22 cellular contexts compared by ENCODE assay signal in the genomic region with DNA sequence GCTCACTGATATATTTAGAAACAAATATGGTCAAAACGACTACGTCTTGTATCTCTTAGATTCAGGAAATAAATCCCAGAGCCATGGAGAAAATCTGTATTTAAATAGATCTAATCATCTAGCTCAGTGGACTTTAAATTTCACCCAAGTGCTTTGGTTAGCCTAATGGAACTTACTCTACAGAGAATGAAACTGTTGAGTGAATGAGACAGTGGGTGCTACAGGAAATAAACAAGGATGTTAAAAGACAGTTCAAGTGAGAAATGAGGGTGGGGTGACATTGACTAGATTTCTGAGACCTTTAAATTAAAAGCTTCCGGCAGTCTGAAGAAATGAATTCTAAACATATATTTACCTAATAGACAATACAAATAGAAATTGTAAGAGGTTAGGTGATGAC.
"Had no signal": no experiment of that assay in that cellular context is flagged by ENCODE, and none has a peak within 500 bp of the region (broad histone marks: within the 10 kb centered on the region; RNA-seq: fewer than 3 reads in every experiment).

No MANE protein-coding gene starts in this region.

- H3K27ac Mint-ChIP-seq: memory B cell; naive thymus-derived CD4-positive, alpha-beta T cell; natural killer cell treated with Interleukin-12 subunit alpha and Interleukin-12 subunit beta and Interleukin-15 and Interleukin-18, amount 100 ng/mL, for 72 hours; progenitor cell of endocrine pancreas; stimulated activated effector memory CD8-positive, alpha-beta T cell treated with anti-CD3 and anti-CD28 coated beads, Interleukin-12 subunit alpha, Interleukin-12 subunit beta, amount 100 ng/mL, for 72 hours; stimulated activated naive CD8-positive, alpha-beta T cell treated with anti-CD3 and anti-CD28 coated beads, Interleukin-15, Interleukin-2, amounts not matched to agents 100 ng/mL and 50 ng/mL, for 24 hours had no signal

- H3K4me1 ChIP-seq: left ventricle myocardium inferior, right atrium auricular region, spleen, suprapubic skin, tibial artery, upper lobe of right lung had no signal

- H3K36me3 Mint-ChIP-seq: memory B cell; naive thymus-derived CD4-positive, alpha-beta T cell; natural killer cell treated with Interleukin-12 subunit alpha and Interleukin-12 subunit beta and Interleukin-15 and Interleukin-18, amount 100 ng/mL, for 72 hours; stimulated activated effector memory CD8-positive, alpha-beta T cell treated with anti-CD3 and anti-CD28 coated beads, Interleukin-12 subunit alpha, Interleukin-12 subunit beta, amount 100 ng/mL, for 72 hours had no signal

- H3K4me1 Mint-ChIP-seq: memory B cell; naive thymus-derived CD4-positive, alpha-beta T cell; stimulated activated effector memory CD8-positive, alpha-beta T cell treated with anti-CD3 and anti-CD28 coated beads, Interleukin-12 subunit alpha, Interleukin-12 subunit beta, amount 100 ng/mL, for 72 hours had no signal

- H3K4me3 Mint-ChIP-seq: memory B cell; naive thymus-derived CD4-positive, alpha-beta T cell; natural killer cell treated with Interleukin-12 subunit alpha and Interleukin-12 subunit beta and Interleukin-15 and Interleukin-18, amount 100 ng/mL, for 72 hours; stimulated activated effector memory CD8-positive, alpha-beta T cell treated with anti-CD3 and anti-CD28 coated beads, Interleukin-12 subunit alpha, Interleukin-12 subunit beta, amount 100 ng/mL, for 72 hours; stimulated activated naive CD8-positive, alpha-beta T cell treated with anti-CD3 and anti-CD28 coated beads, Interleukin-15, Interleukin-2, amounts not matched to agents 100 ng/mL and 50 ng/mL, for 24 hours had no signal

- DNase-seq: islet precursor cell; left ventricle myocardium inferior; midbrain; mucosa of descending colon; naive thymus-derived CD4-positive, alpha-beta T cell; ovary; small intestine; spleen; stimulated activated CD4-positive, alpha-beta T cell treated with anti-CD3 and anti-CD28 coated beads, Interleukin-4, amount 100 ng/mL, for 24 hours; stimulated activated naive CD4-positive, alpha-beta T cell; tibial artery; upper lobe of right lung had no signal

- H3K27me3 Mint-ChIP-seq: memory B cell; naive thymus-derived CD4-positive, alpha-beta T cell; natural killer cell treated with Interleukin-12 subunit alpha and Interleukin-12 subunit beta and Interleukin-15 and Interleukin-18, amount 100 ng/mL, for 72 hours; progenitor cell of endocrine pancreas; stimulated activated naive CD8-positive, alpha-beta T cell treated with anti-CD3 and anti-CD28 coated beads, Interleukin-15, Interleukin-2, amounts not matched to agents 100 ng/mL and 50 ng/mL, for 24 hours had no signal

- ATAC-seq: mucosa of descending colon; naive thymus-derived CD4-positive, alpha-beta T cell; natural killer cell treated with Interleukin-12 subunit alpha and Interleukin-12 subunit beta and Interleukin-15 and Interleukin-18, amount 100 ng/mL, for 72 hours; sciatic nerve; stimulated activated effector memory CD8-positive, alpha-beta T cell treated with anti-CD3 and anti-CD28 coated beads, Interleukin-12 subunit alpha, Interleukin-12 subunit beta, amount 100 ng/mL, for 72 hours; upper lobe of right lung had no signal

- H3K4me3 ChIP-seq: left ventricle myocardium inferior, lung, mucosa of descending colon, ovary, right atrium auricular region, spleen, suprapubic skin, thoracic aorta, tibial artery, upper lobe of right lung had no signal

- H3K27me3 ChIP-seq: ovary, right atrium auricular region, spleen, suprapubic skin, tibial artery, upper lobe of right lung had no signal

- H3K36me3 ChIP-seq: left ventricle myocardium inferior, ovary, right atrium auricular region, spleen, suprapubic skin, thoracic aorta, tibial artery, upper lobe of right lung had no signal

- H3K27ac ChIP-seq: left ventricle myocardium inferior, ovary, right atrium auricular region, spleen, suprapubic skin, thoracic aorta, tibial artery, upper lobe of right lung had no signal

- H3K9me3 ChIP-seq: left ventricle myocardium inferior, ovary, right atrium auricular region, spleen, suprapubic skin, thoracic aorta, tibial artery, upper lobe of right lung had no signal
